ENCODE assay signal across 20 cellular contexts in the genomic region with DNA sequence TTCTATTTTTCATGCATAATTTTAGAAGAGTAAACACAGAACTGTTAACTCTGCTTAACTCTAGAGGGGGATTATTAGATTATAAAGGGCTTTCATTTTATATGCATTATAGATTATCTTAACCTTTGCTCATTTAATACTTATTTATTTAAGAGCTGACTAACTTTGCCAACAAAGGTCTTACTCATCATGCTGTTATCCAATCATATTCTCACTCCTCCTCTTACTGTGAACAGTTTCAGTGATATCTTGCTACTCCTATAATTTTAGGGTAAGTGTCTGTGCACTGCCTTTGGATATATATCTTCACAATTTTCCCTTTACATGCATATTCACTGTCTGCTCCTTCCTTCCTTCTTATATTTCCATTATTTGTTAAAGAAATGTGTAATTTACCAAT.
"Had no signal": no experiment of that assay in that cellular context is flagged by ENCODE, and none has a peak within 500 bp of the region (broad histone marks: within the 10 kb centered on the region; RNA-seq: fewer than 3 reads in every experiment).

No MANE protein-coding gene starts in this region.

- H3K9me3 Mint-ChIP-seq: stimulated activated memory B cell treated with anti-CD40 and anti-IgM and Interleukin-4, amounts not matched to agents 10 μg/mL and 1 μg/mL and 100 μg/mL, for 72 hours had no signal

- H3K4me1 ChIP-seq: body of pancreas, tibial nerve, uterus had no signal

- H3K36me3 Mint-ChIP-seq: activated naive CD4-positive, alpha-beta T cell treated with anti-CD3 and anti-CD28 coated beads, Interleukin-2, amount 50 U/mL, for 24 hours; natural killer cell treated with Interleukin-12 subunit alpha and Interleukin-12 subunit beta and Interleukin-15 and Interleukin-18, amount 100 ng/mL, for 72 hours; stimulated activated memory B cell treated with anti-CD40 and anti-IgM and Interleukin-4, amounts not matched to agents 10 μg/mL and 1 μg/mL and 100 μg/mL, for 72 hours had no signal

- H3K36me3 ChIP-seq: tibial nerve, uterus had no signal

- H3K27me3 Mint-ChIP-seq: activated naive CD4-positive, alpha-beta T cell treated with anti-CD3 and anti-CD28 coated beads, Interleukin-2, amount 50 U/mL, for 24 hours; natural killer cell treated with Interleukin-12 subunit alpha and Interleukin-12 subunit beta and Interleukin-15 and Interleukin-18, amount 100 ng/mL, for 72 hours; stimulated activated memory B cell treated with anti-CD40 and anti-IgM and Interleukin-4, amounts not matched to agents 10 μg/mL and 1 μg/mL and 100 μg/mL, for 72 hours had no signal

- H3K4me3 Mint-ChIP-seq: activated naive CD4-positive, alpha-beta T cell treated with anti-CD3 and anti-CD28 coated beads, Interleukin-2, amount 50 U/mL, for 24 hours; natural killer cell treated with Interleukin-12 subunit alpha and Interleukin-12 subunit beta and Interleukin-15 and Interleukin-18, amount 100 ng/mL, for 72 hours; stimulated activated memory B cell treated with anti-CD40 and anti-IgM and Interleukin-4, amounts not matched to agents 10 μg/mL and 1 μg/mL and 100 μg/mL, for 72 hours had no signal

- H3K4me3 ChIP-seq: body of pancreas, tibial nerve, uterus had no signal

- H3K27ac ChIP-seq: body of pancreas, tibial nerve, uterus, VCaP had no signal

- DNase-seq: activated CD4-positive, alpha-beta T cell treated with anti-CD3 and anti-CD28 coated beads for 1 hour; activated CD4-positive, alpha-beta T cell treated with anti-CD3 and anti-CD28 coated beads, Interleukin-2, amount 50 U/mL, for 48 hours; activated T-cell treated with anti-CD3 and anti-CD28 coated beads, Interleukin-2, amount 50 U/mL, for 1 hour; amygdala; body of pancreas; cerebellar nuclear complex; dermis blood vessel endothelial cell; kidney glomerular epithelial cell; left ventricle myocardium superior; nucleus accumbens; stimulated activated CD4-positive, alpha-beta T cell treated with anti-CD3 and anti-CD28 coated beads, Interleukin-2, amount 100 ng/mL, for 48 hours; T-helper 1 cell; T1000; uterus had no signal

- H3K27me3 ChIP-seq: body of pancreas, tibial nerve, uterus had no signal

- ATAC-seq: body of pancreas; left ventricle myocardium superior; natural killer cell treated with Interleukin-12 subunit alpha and Interleukin-12 subunit beta and Interleukin-15 and Interleukin-18, amount 100 ng/mL, for 72 hours; stimulated activated memory B cell treated with anti-CD40 and anti-IgM and Interleukin-4, amounts not matched to agents 10 μg/mL and 1 μg/mL and 100 μg/mL, for 72 hours had no signal

- H3K27ac Mint-ChIP-seq: activated naive CD4-positive, alpha-beta T cell treated with anti-CD3 and anti-CD28 coated beads, Interleukin-2, amount 50 U/mL, for 24 hours; activated T-helper 2 cell treated with anti-CD3 and anti-CD28 coated beads, Interferon-gamma antibody, Interleukin-2, Interleukin-4, amounts not matched to agents 10 μg/mL and 5 μg/mL and 100 μg/mL, durations not matched to agents 14 hours and 24 hours and 36 hours; natural killer cell treated with Interleukin-12 subunit alpha and Interleukin-12 subunit beta and Interleukin-15 and Interleukin-18, amount 100 ng/mL, for 72 hours; stimulated activated memory B cell treated with anti-CD40 and anti-IgM and Interleukin-4, amounts not matched to agents 10 μg/mL and 1 μg/mL and 100 μg/mL, for 72 hours had no signal

- H3K9me3 ChIP-seq: body of pancreas, tibial nerve, uterus had no signal

- H3K4me1 Mint-ChIP-seq: activated naive CD4-positive, alpha-beta T cell treated with anti-CD3 and anti-CD28 coated beads, Interleukin-2, amount 50 U/mL, for 24 hours; stimulated activated memory B cell treated with anti-CD40 and anti-IgM and Interleukin-4, amounts not matched to agents 10 μg/mL and 1 μg/mL and 100 μg/mL, for 72 hours had no signal
